In the genomic region with DNA sequence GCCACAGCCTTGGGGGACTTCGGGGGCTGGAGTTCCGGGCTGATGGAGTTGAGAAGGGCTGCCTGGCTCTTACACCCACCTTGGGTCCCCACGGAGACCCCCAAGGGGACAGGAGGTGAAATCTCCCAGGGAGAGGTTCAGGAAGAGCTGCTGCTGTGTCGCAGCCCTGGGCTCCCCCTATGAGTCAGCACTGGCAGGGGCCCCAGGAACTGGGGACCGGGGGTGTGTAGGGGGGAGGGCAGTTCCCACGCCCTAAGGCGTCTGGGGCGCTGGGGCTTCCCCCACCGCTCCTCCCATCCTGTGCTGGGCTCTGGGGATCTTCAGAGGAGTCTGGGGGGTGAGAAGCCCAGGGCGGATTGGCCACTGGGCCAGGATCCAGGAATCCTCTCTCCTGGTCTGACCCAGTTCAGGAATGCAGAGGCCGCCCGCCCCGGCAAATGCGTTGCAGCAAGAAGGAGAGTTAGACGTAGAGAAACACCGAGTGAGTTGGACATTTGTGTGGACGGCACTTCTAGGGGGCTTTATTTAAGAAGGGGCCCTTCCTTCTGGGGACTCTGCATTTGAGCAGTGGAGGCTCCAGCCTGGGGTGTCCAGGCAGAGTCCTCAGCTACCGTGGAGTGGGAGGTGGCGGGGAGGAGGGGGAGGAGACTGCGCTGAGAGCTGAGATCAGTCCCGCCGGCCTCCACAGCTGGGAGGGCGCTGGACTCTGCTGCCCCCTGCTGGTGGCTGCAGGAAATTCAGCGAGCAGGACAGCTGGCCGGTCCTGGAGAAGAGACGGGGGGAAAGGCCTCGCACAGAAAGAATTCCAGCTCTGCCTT, we compare ENCODE assay signal across 8 cellular contexts. TPM values are rescaled to one million over a fixed set of nuclear protein-coding genes. Genes with fewer than 3 reads are reported as not detected.
DNase-seq lines count a peak whose midpoint lies in the region; ATAC-seq and FAIRE-seq lines count a peak whose summit lies in the region.

No MANE protein-coding gene starts in this region.

- DNase-seq in A172 (ENCODE audit: low spot score) (peak; percentile 99), GM18507 (ENCODE audit: extremely low spot score, insufficient read length, low read depth) (peak; percentile 91), NCI-H2196 treated with DMSO at 0.1 percent for 48 hours (lab: John Stamatoyannopoulos, UW; ENCODE audit: unreplicated experiment) (peak; percentile 78), cerebellum (ENCODE audit: low spot score) (peak; percentile 92), kidney tubule cell (ENCODE audit: low spot score) (peak; percentile 89)
- peak; percentile 76 to 84 for DNase-seq in stimulated activated CD4-positive, alpha-beta T cell treated with anti-CD3 and anti-CD28 coated beads, Interleukin-1b, Interleukin-23, amount 100 ng/mL, for 1 hour (ENCODE audit: low read depth in 2 of 2)

- peak; percentile 96 for FAIRE-seq in GM18507 (lab: Jason Lieb, UNC)

- peak; percentile 72 for ATAC-seq in HG03064 (IDR thresholded peaks at IDR 0.05; ENCODE audit: low read depth, unreplicated experiment)
- ATAC-seq in activated CD4-positive, CD25-positive, alpha-beta regulatory T cell treated with anti-CD3 and anti-CD28 coated beads, Interleukin-2, amount 50 U/mL, for 24 hours = peak; percentile 90 to 91

RNA-seq across cellular contexts. Expression of gene NANOS3, which starts 15.0 kb away (rescaled TPM):
- total RNA-seq in A172 (2014; rRNA removed; shearing (Covaris generic)) = not detected in 2 replicates
- total RNA-seq in cerebellum = 2.9 TPM

RNA-seq across cellular contexts. Expression of gene BRME1, which starts 44.0 kb away (rescaled TPM):
- 0.48 and 3.0 TPM in 2 replicates for total RNA-seq in A172 (2014; rRNA removed; shearing (Covaris generic))
- total RNA-seq in cerebellum = 8.6 TPM

RNA-seq across cellular contexts. Expression of gene CC2D1A, which starts 44.1 kb away (rescaled TPM):
- 29.7 and 30.8 TPM in 2 replicates for total RNA-seq in A172 (2014; rRNA removed; shearing (Covaris generic))
- 10.1 TPM for total RNA-seq in cerebellum

Comparison
In these comparisons a context has a peak if more than half of its experiments do, and no peak if none do; other contexts are left out.
1. Peak in every context shown above with its lines: DNase-seq and ATAC-seq.